Comparison of ENCODE assay signal across 10 cellular contexts in genomic region chr19:10896851-10897526, GRCh38. TPM values are rescaled to one million over a fixed set of nuclear protein-coding genes. Genes with fewer than 3 reads are reported as not detected.
A peak's percentile ranks its signal among the peaks of the same experiment; 100 is the strongest.
DNase-seq lines count a peak whose midpoint lies in the region; ATAC-seq and TF ChIP-seq lines count a peak whose summit lies in the region.
"Had no signal": no experiment of that assay in that cellular context is flagged by ENCODE, and none has a peak within 500 bp of the region (broad histone marks: within the 10 kb centered on the region; RNA-seq: fewer than 3 reads in every experiment).

No MANE protein-coding gene starts in this region.

- H3K36me3 ChIP-seq in gastrocnemius medialis (no peaks in the 10 kb centered on the region), Peyer's patch (no peaks in the 10 kb centered on the region)

- no peak overlapping the region for H3K4me3 ChIP-seq in gastrocnemius medialis
- H3K4me3 ChIP-seq in Peyer's patch: no peak overlapping the region

- H3K4me1 ChIP-seq in gastrocnemius medialis: peaks cover 90 to 96% of the 10 kb centered on the region in 2 donors
- H3K4me1 ChIP-seq in Peyer's patch: peaks cover 0 to 39% (median 0%) of the 10 kb centered on the region in 4 donors

- in situ Hi-C loops in gastrocnemius medialis (cut with MboI; ENCODE audit: low sequenced_read_pairs in 4 of 4): no loop called here

- CTCF ChIA-PET in activated CD8-positive, alpha-beta memory T cell treated with anti-CD3 and anti-CD28 coated beads, Interleukin-2, amount 10 ng/mL, durations not matched to agents 7 days and 5 days (lab: Charles Lee): interaction anchor here (1.2 kb wide), 1 partner anchor 39 kb away, joined by 3 read pairs; no protein-coding TSS in a partner anchor

- no peaks in the 10 kb centered on the region for H3K36me3 Mint-ChIP-seq in activated CD8-positive, alpha-beta memory T cell treated with anti-CD3 and anti-CD28 coated beads, Interleukin-2, amount 10 ng/mL, durations not matched to agents 7 days and 5 days

- H3K27ac ChIP-seq in gastrocnemius medialis: peak overlapping the region; percentile 84 to 95 (median 90)
- peak overlapping the region in 2 of 4 donors; percentile 11 to 30 for H3K27ac ChIP-seq in Peyer's patch

- DNase-seq in activated CD8-positive, alpha-beta memory T cell treated with anti-CD3 and anti-CD28 coated beads, Interleukin-2, amount 10 ng/mL, durations not matched to agents 7 days and 5 days: no peak
- DNase-seq in activated CD8-positive, alpha-beta memory T cell treated with anti-CD3 and anti-CD28 coated beads, Interleukin-2, amount 50 U/mL, for 4 hours: no peak
- DNase-seq in NCI-H2196 treated with DMSO at 0.1 percent for 48 hours (lab: John Stamatoyannopoulos, UW; ENCODE audit: unreplicated experiment): peak; percentile 89
- peak; percentile 60 for DNase-seq in cerebellum (ENCODE audit: low spot score)
- DNase-seq in gastrocnemius medialis: peak in 1 of 2 donors; percentile 11
- no peak for DNase-seq in Peyer's patch
- DNase-seq: activated CD4-positive, CD25-positive, alpha-beta regulatory T cell treated with anti-CD3 and anti-CD28 coated beads, Interleukin-2, amount 50 U/mL, for 72 hours; central memory CD4-positive, alpha-beta T cell had no signal

- intact Hi-C loops in gastrocnemius medialis (cut with DNase I; ENCODE audit: low total_unique reads): loop anchor here (2.0 kb wide), 1 partner anchor 18 kb away; no protein-coding TSS in a partner anchor

- TF ChIP-seq POLR2A in gastrocnemius medialis (IDR thresholded peaks at IDR 0.05) (no peak), Peyer's patch (IDR thresholded peaks at IDR 0.05) (no peak)

- no peaks in the 10 kb centered on the region for H3K9me3 Mint-ChIP-seq in activated CD8-positive, alpha-beta memory T cell treated with anti-CD3 and anti-CD28 coated beads, Interleukin-2, amount 10 ng/mL, durations not matched to agents 7 days and 5 days (ENCODE audit: low read depth)

- H3K4me1 Mint-ChIP-seq in activated CD8-positive, alpha-beta memory T cell treated with anti-CD3 and anti-CD28 coated beads, Interleukin-2, amount 10 ng/mL, durations not matched to agents 7 days and 5 days: peaks cover 8% of the 10 kb centered on the region

- H3K9me3 ChIP-seq in gastrocnemius medialis (no peaks in the 10 kb centered on the region), Peyer's patch (no peaks in the 10 kb centered on the region)

- TF ChIP-seq CTCF in gastrocnemius medialis (IDR thresholded peaks at IDR 0.05 in 4 of 5, conservative IDR thresholded peaks at IDR 0.05 in 1 of 5): no peak
- no peak for TF ChIP-seq CTCF in Peyer's patch (IDR thresholded peaks at IDR 0.05)

- H3K27me3 ChIP-seq in gastrocnemius medialis (no peaks in the 10 kb centered on the region), Peyer's patch (no peaks in the 10 kb centered on the region)

- peak; percentile 64 for ATAC-seq in activated CD8-positive, alpha-beta memory T cell treated with anti-CD3 and anti-CD28 coated beads, Interleukin-2, amount 10 ng/mL, durations not matched to agents 7 days and 5 days
- ATAC-seq in gastrocnemius medialis: peak; percentile 10 to 24
- no peak for ATAC-seq in GM21528 (IDR thresholded peaks at IDR 0.05; ENCODE audit: low FRiP score, unreplicated experiment)
- ATAC-seq in HG03354 (IDR thresholded peaks at IDR 0.05; ENCODE audit: poor library complexity, severe bottlenecking, unreplicated experiment): no peak

- H3K4me3 Mint-ChIP-seq in activated CD8-positive, alpha-beta memory T cell treated with anti-CD3 and anti-CD28 coated beads, Interleukin-2, amount 10 ng/mL, durations not matched to agents 7 days and 5 days: no peak overlapping the region

- H3K27me3 Mint-ChIP-seq in activated CD8-positive, alpha-beta memory T cell treated with anti-CD3 and anti-CD28 coated beads, Interleukin-2, amount 10 ng/mL, durations not matched to agents 7 days and 5 days: no peaks in the 10 kb centered on the region

- no peak overlapping the region for H3K27ac Mint-ChIP-seq in activated CD8-positive, alpha-beta memory T cell treated with anti-CD3 and anti-CD28 coated beads, Interleukin-2, amount 10 ng/mL, durations not matched to agents 7 days and 5 days

RNA-seq across cellular contexts. Expression of gene CARM1, which starts 25.6 kb away (rescaled TPM):
- total RNA-seq in activated CD8-positive, alpha-beta memory T cell treated with anti-CD3 and anti-CD28 coated beads, Interleukin-2, amount 10 ng/mL, durations not matched to agents 7 days and 5 days: 10 to 100 TPM; 38.5 to 48.1 TPM
- 26.0 TPM for total RNA-seq in cerebellum
- 10 to 100 TPM; 31.2 to 58.5 (median 53.0) TPM for total RNA-seq in gastrocnemius medialis
- 10 to 100 TPM; 23.8 to 40.6 (median 29.7) TPM for total RNA-seq in Peyer's patch

RNA-seq across cellular contexts. Expression of gene YIPF2, which starts 31.4 kb away (rescaled TPM):
- 10 to 100 TPM; 21.7 to 27.3 TPM for total RNA-seq in activated CD8-positive, alpha-beta memory T cell treated with anti-CD3 and anti-CD28 coated beads, Interleukin-2, amount 10 ng/mL, durations not matched to agents 7 days and 5 days
- total RNA-seq in cerebellum (30.0 TPM), gastrocnemius medialis (10 to 100 TPM; 17.8 to 30.8 (median 24.2) TPM), Peyer's patch (10 to 100 TPM; 30.5 to 60.1 (median 49.3) TPM)

RNA-seq across cellular contexts. Expression of gene TIMM29, which starts 31.6 kb away (rescaled TPM):
- 10 to 100 TPM; 25.2 to 28.5 TPM for total RNA-seq in activated CD8-positive, alpha-beta memory T cell treated with anti-CD3 and anti-CD28 coated beads, Interleukin-2, amount 10 ng/mL, durations not matched to agents 7 days and 5 days
- total RNA-seq in cerebellum: 18.7 TPM
- total RNA-seq in gastrocnemius medialis: 10 to 100 TPM; 28.7 to 54.5 (median 34.8) TPM
- total RNA-seq in Peyer's patch: 10 to 100 TPM; 28.0 to 39.5 (median 34.1) TPM

RNA-seq across cellular contexts. Expression of gene C19orf38, which starts 48.8 kb away (rescaled TPM):
- total RNA-seq in activated CD8-positive, alpha-beta memory T cell treated with anti-CD3 and anti-CD28 coated beads, Interleukin-2, amount 10 ng/mL, durations not matched to agents 7 days and 5 days: 1 to 10 TPM; 1.2 to 1.7 TPM
- 0.54 TPM for total RNA-seq in cerebellum
- total RNA-seq in gastrocnemius medialis: 1 to 10 TPM; 1.4 to 3.9 (median 1.9) TPM
- total RNA-seq in Peyer's patch: 10 to 100 TPM in 1 of 4 donors, not detected in 3; 20.6 TPM

Comparison
In these comparisons a context has a peak if more than half of its experiments do, and no peak if none do; other contexts are left out.
1. ATAC-seq: peak in activated CD8-positive, alpha-beta memory T cell treated with anti-CD3 and anti-CD28 coated beads, Interleukin-2, amount 10 ng/mL, durations not matched to agents 7 days and 5 days (single experiment) and gastrocnemius medialis (2 of 2); none in GM21528 (single experiment) and HG03354 (single experiment).
2. DNase-seq: peak in NCI-H2196 treated with DMSO at 0.1 percent for 48 hours (single experiment) and cerebellum (single experiment); none in activated CD8-positive, alpha-beta memory T cell treated with anti-CD3 and anti-CD28 coated beads, Interleukin-2, amount 10 ng/mL, durations not matched to agents 7 days and 5 days (single experiment), activated CD8-positive, alpha-beta memory T cell treated with anti-CD3 and anti-CD28 coated beads, Interleukin-2, amount 50 U/mL, for 4 hours (single experiment) and Peyer's patch (0 of 3).